16 cellular contexts compared by ENCODE assay signal in the genomic region with DNA sequence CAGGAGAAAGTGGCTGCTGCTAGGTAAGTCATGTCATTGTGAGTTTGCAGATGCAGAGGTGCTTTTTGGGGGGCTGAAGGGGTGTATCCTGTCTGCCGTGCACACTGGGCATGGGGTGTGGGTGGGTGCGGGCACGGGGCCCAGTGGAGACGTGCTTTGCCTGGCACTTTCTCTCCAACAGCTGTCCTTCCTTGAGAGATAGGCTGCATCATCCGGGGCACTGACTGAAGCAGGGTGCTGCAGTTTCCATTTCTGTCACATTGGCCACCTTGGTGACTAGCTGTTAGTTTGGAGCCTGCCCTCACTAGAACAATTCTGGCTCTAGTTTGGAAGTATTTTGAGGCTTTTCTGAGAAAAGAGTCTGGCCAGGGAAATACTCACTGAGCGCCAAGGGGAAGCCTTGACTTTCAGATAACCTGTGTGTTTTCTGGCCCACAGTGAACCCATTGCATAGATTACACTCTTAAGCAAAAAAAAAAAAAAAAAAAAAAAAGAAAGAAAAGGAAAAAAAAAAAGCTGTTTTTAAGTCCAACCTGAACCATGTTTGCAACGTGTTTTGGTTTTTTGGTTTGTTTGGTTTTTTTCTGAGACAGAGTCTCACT.
A peak's percentile ranks its signal among the peaks of the same experiment; 100 is the strongest.
DNase-seq lines count a peak whose midpoint lies in the region; FAIRE-seq and TF ChIP-seq lines count a peak whose summit lies in the region.
"Had no signal": no experiment of that assay in that cellular context is flagged by ENCODE, and none has a peak within 500 bp of the region (broad histone marks: within the 10 kb centered on the region; RNA-seq: fewer than 3 reads in every experiment).

No MANE protein-coding gene starts in this region.

- TF ChIP-seq CTCF in WI38 (IDR thresholded peaks at IDR 0.05; ENCODE audit: low read depth, low read length) = no peak
- TF ChIP-seq CTCF in mesothelial cell of epicardium (IDR thresholded peaks at IDR 0.05; ENCODE audit: unreplicated experiment) = no peak

- peak overlapping the region; percentile 50 for H3K4me3 Mint-ChIP-seq in mesothelial cell of epicardium
- H3K4me3 Mint-ChIP-seq in CD8-positive, alpha-beta memory T cell = no peak overlapping the region
- H3K4me3 Mint-ChIP-seq: activated CD4-positive, alpha-beta memory T cell treated with anti-CD3 and anti-CD28 coated beads, Interleukin-2, amount 10 ng/mL, durations not matched to agents 7 days and 5 days; activated naive CD8-positive, alpha-beta T cell treated with anti-CD3 and anti-CD28 coated beads, Interleukin-2, amount 50 U/mL, for 24 hours; activated T-cell treated with anti-CD3 and anti-CD28 coated beads, Interleukin-2, amount 50 U/mL, for 72 hours; stimulated activated naive B cell treated with anti-CD40 and anti-IgM and Interleukin-4, amounts not matched to agents 10 μg/mL and 1 μg/mL and 100 μg/mL, for 72 hours had no signal

- CTCF ChIA-PET in CD8-positive, alpha-beta memory T cell (lab: Charles Lee) = no interaction called here

- POLR2A ChIA-PET in CD8-positive, alpha-beta memory T cell (lab: Charles Lee) = no interaction called here

- no peaks in the 10 kb centered on the region for H3K27me3 ChIP-seq in CD8-positive, alpha-beta memory T cell (ENCODE audit: insufficient read depth, low read length, poor library complexity, severe bottlenecking)
- H3K27me3 ChIP-seq: spleen had no signal

- H3K4me1 ChIP-seq in CD8-positive, alpha-beta memory T cell (ENCODE audit: insufficient read depth, low read length) = no peaks in the 10 kb centered on the region

- no peak for TF ChIP-seq POLR2A in H54 (IDR thresholded peaks at IDR 0.05; ENCODE audit: low read depth, low read length)

- H3K27ac ChIP-seq in temporal lobe (ENCODE audit: low read depth, low read length) = peak overlapping the region; percentile 44
- no peak overlapping the region for H3K27ac ChIP-seq in CD8-positive, alpha-beta memory T cell (ENCODE audit: low read depth, low read length)
- H3K27ac ChIP-seq: C4-2B, spleen had no signal

- no peaks in the 10 kb centered on the region for H3K9me3 ChIP-seq in CD8-positive, alpha-beta memory T cell (ENCODE audit: low read length)
- H3K9me3 ChIP-seq: spleen had no signal

- no peaks in the 10 kb centered on the region for H3K9me3 Mint-ChIP-seq in mesothelial cell of epicardium
- no peaks in the 10 kb centered on the region for H3K9me3 Mint-ChIP-seq in CD8-positive, alpha-beta memory T cell
- H3K9me3 Mint-ChIP-seq: activated CD4-positive, alpha-beta memory T cell treated with anti-CD3 and anti-CD28 coated beads, Interleukin-2, amount 10 ng/mL, durations not matched to agents 7 days and 5 days; activated naive CD8-positive, alpha-beta T cell treated with anti-CD3 and anti-CD28 coated beads, Interleukin-2, amount 50 U/mL, for 24 hours; activated T-cell treated with anti-CD3 and anti-CD28 coated beads, Interleukin-2, amount 50 U/mL, for 72 hours; stimulated activated naive B cell treated with anti-CD40 and anti-IgM and Interleukin-4, amounts not matched to agents 10 μg/mL and 1 μg/mL and 100 μg/mL, for 72 hours had no signal

- H3K4me1 Mint-ChIP-seq in mesothelial cell of epicardium = peaks cover 60% of the 10 kb centered on the region
- H3K4me1 Mint-ChIP-seq in CD8-positive, alpha-beta memory T cell = no peaks in the 10 kb centered on the region
- H3K4me1 Mint-ChIP-seq: activated CD4-positive, alpha-beta memory T cell treated with anti-CD3 and anti-CD28 coated beads, Interleukin-2, amount 10 ng/mL, durations not matched to agents 7 days and 5 days; activated naive CD8-positive, alpha-beta T cell treated with anti-CD3 and anti-CD28 coated beads, Interleukin-2, amount 50 U/mL, for 24 hours; stimulated activated naive B cell treated with anti-CD40 and anti-IgM and Interleukin-4, amounts not matched to agents 10 μg/mL and 1 μg/mL and 100 μg/mL, for 72 hours had no signal

- no peaks in the 10 kb centered on the region for H3K36me3 ChIP-seq in CD8-positive, alpha-beta memory T cell (ENCODE audit: insufficient read depth, low read length)

- 0 out of 2 replicates have a peak overlapping the region, but pooled peaks have one; percentile 3 for H3K4me3 ChIP-seq in WI38 (ENCODE audit: low read depth, low read length)
- H3K4me3 ChIP-seq in CD8-positive, alpha-beta memory T cell (ENCODE audit: low read length) = no peak overlapping the region
- H3K4me3 ChIP-seq: spleen had no signal

- no peaks in the 10 kb centered on the region for H3K27me3 Mint-ChIP-seq in mesothelial cell of epicardium (ENCODE audit: low read depth)
- H3K27me3 Mint-ChIP-seq in CD8-positive, alpha-beta memory T cell = no peaks in the 10 kb centered on the region
- H3K27me3 Mint-ChIP-seq: activated CD4-positive, alpha-beta memory T cell treated with anti-CD3 and anti-CD28 coated beads, Interleukin-2, amount 10 ng/mL, durations not matched to agents 7 days and 5 days had no signal

- no peak for FAIRE-seq in H54 (lab: Jason Lieb, UNC)
- FAIRE-seq: GM18507 had no signal

- no peaks in the 10 kb centered on the region for H3K36me3 Mint-ChIP-seq in mesothelial cell of epicardium
- H3K36me3 Mint-ChIP-seq in CD8-positive, alpha-beta memory T cell = no peaks in the 10 kb centered on the region
- H3K36me3 Mint-ChIP-seq: stimulated activated naive B cell treated with anti-CD40 and anti-IgM and Interleukin-4, amounts not matched to agents 10 μg/mL and 1 μg/mL and 100 μg/mL, for 72 hours had no signal

- H3K27ac Mint-ChIP-seq in mesothelial cell of epicardium = peak overlapping the region; percentile 95
- no peak overlapping the region for H3K27ac Mint-ChIP-seq in CD8-positive, alpha-beta memory T cell
- H3K27ac Mint-ChIP-seq: activated CD4-positive, alpha-beta memory T cell treated with anti-CD3 and anti-CD28 coated beads, Interleukin-2, amount 10 ng/mL, durations not matched to agents 7 days and 5 days; activated naive CD8-positive, alpha-beta T cell treated with anti-CD3 and anti-CD28 coated beads, Interleukin-2, amount 50 U/mL, for 24 hours; activated T-cell treated with anti-CD3 and anti-CD28 coated beads, Interleukin-2, amount 50 U/mL, for 72 hours; stimulated activated naive B cell treated with anti-CD40 and anti-IgM and Interleukin-4, amounts not matched to agents 10 μg/mL and 1 μg/mL and 100 μg/mL, for 72 hours had no signal

- DNase-seq in GM03348 (ENCODE audit: low spot score) = peak; percentile 20
- no peak for DNase-seq in mesothelial cell of epicardium (ENCODE audit: low spot score in 2 of 2, unreplicated experiment in 2 of 2)
- DNase-seq in CD8-positive, alpha-beta memory T cell = no peak
- no peak for DNase-seq in HuH-7.5 (ENCODE audit: low spot score)
- no peak for DNase-seq in H54 (ENCODE audit: insufficient read length, low spot score)
- DNase-seq: activated CD4-positive, alpha-beta memory T cell treated with anti-CD3 and anti-CD28 coated beads, Interleukin-2, amount 10 ng/mL, durations not matched to agents 7 days and 5 days; activated naive CD8-positive, alpha-beta T cell treated with anti-CD3 and anti-CD28 coated beads, Interleukin-2, amount 50 U/mL, for 24 hours; activated T-cell treated with anti-CD3 and anti-CD28 coated beads, Interleukin-2, amount 50 U/mL, for 72 hours; NCI-H1694; occipital lobe; spleen; stimulated activated naive B cell treated with anti-CD40 and anti-IgM and Interleukin-4, amounts not matched to agents 10 μg/mL and 1 μg/mL and 100 μg/mL, for 72 hours had no signal
